Comparison of ENCODE assay signal across 36 cellular contexts in the genomic region with DNA sequence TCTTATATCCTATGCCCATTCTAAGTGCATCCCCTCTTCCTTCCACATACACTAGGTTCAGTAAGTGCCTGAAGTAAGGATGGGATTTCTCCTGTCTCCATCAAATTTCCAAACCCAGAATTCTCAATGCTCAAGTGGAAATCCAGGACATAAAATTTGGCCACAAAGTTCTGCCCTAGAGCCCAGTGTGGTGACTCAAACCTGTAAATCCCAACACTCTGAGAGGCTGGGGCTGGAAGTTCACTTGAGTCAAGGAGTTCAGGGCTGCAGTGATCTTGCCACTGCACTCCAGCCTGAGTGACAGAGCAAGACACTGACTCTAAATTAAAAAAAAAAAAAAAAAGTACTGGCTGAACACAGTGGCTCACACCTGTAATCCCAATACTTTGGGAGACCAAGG. TPM values are rescaled to one million over a fixed set of nuclear protein-coding genes. Genes with fewer than 3 reads are reported as not detected.
"Had no signal": no experiment of that assay in that cellular context is flagged by ENCODE, and none has a peak within 500 bp of the region (broad histone marks: within the 10 kb centered on the region; RNA-seq: fewer than 3 reads in every experiment).

No MANE protein-coding gene starts in this region.

- H3K36me3 ChIP-seq: brain microvascular endothelial cell, WERI-Rb-1 had no signal

- H3K9me3 ChIP-seq: MG63 had no signal

- H3K27ac ChIP-seq: brain microvascular endothelial cell, PC-9, RWPE1, WERI-Rb-1 had no signal

- DNase-seq: activated CD4-positive, alpha-beta memory T cell treated with anti-CD3 and anti-CD28 coated beads, Interleukin-2, amount 10 ng/mL, durations not matched to agents 7 days and 5 days; activated CD4-positive, alpha-beta T cell treated with anti-CD3 and anti-CD28 coated beads for 1 hour; activated CD4-positive, alpha-beta T cell treated with anti-CD3 and anti-CD28 coated beads for 48 hours; activated CD4-positive, CD25-positive, alpha-beta regulatory T cell; activated CD8-positive, alpha-beta memory T cell treated with anti-CD3 and anti-CD28 coated beads for 24 hours; activated CD8-positive, alpha-beta memory T cell treated with anti-CD3 and anti-CD28 coated beads, Interleukin-2, amount 10 ng/mL, durations not matched to agents 7 days and 5 days; activated CD8-positive, alpha-beta memory T cell treated with anti-CD3 and anti-CD28 coated beads, Interleukin-2, amount 50 U/mL, for 48 hours; activated effector memory CD4-positive, alpha-beta T cell treated with Interleukin-2 at 50 U/mL for 16 hours; activated naive CD4-positive, alpha-beta T cell treated with anti-CD3 and anti-CD28 coated beads, Interleukin-2, amount 10 ng/mL, durations not matched to agents 7 days and 5 days; activated naive CD8-positive, alpha-beta T cell treated with anti-CD3 and anti-CD28 coated beads, Interleukin-2, amount 50 U/mL, for 24 hours; activated T-cell treated with anti-CD3 and anti-CD28 coated beads, Interleukin-2, amount 50 U/mL, for 48 hours; anterior cingulate cortex; brain microvascular endothelial cell; MG63; NCI-H1048; NCI-H1105 treated with DMSO at 0.1 percent for 48 hours; NCI-H1436; NCI-H1694; NCI-H2029; NCI-H510A; NCI-H526; NCI-H748 treated with DMSO at 0.1 percent for 48 hours; NK-92 treated with Interleukin-12 subunit alpha and Interleukin-12 subunit beta, amount 100 ng/mL, for 24 hours; PC-9; SIG-M5; SW 1271; T-helper 1 cell; T-helper 2 cell; T-helper 9 cell; WERI-Rb-1 had no signal

- ATAC-seq: activated CD8-positive, alpha-beta memory T cell treated with anti-CD3 and anti-CD28 coated beads, Interleukin-2, amount 10 ng/mL, durations not matched to agents 7 days and 5 days; activated naive CD8-positive, alpha-beta T cell treated with anti-CD3 and anti-CD28 coated beads, Interleukin-2, amount 50 U/mL, for 24 hours; Right ventricle myocardium inferior; SK-N-SH treated with all-trans-retinoic acid at 6 μM for 48 hours had no signal

- H3K4me3 Mint-ChIP-seq: activated CD4-positive, alpha-beta memory T cell treated with anti-CD3 and anti-CD28 coated beads, Interleukin-2, amount 10 ng/mL, durations not matched to agents 7 days and 5 days; activated CD8-positive, alpha-beta memory T cell treated with anti-CD3 and anti-CD28 coated beads, Interleukin-2, amount 10 ng/mL, durations not matched to agents 7 days and 5 days; activated naive CD4-positive, alpha-beta T cell treated with anti-CD3 and anti-CD28 coated beads, Interleukin-2, amount 10 ng/mL, durations not matched to agents 7 days and 5 days; activated naive CD8-positive, alpha-beta T cell; activated naive CD8-positive, alpha-beta T cell treated with anti-CD3 and anti-CD28 coated beads, Interleukin-2, amount 50 U/mL, for 24 hours had no signal

- H3K36me3 Mint-ChIP-seq: activated CD8-positive, alpha-beta memory T cell treated with anti-CD3 and anti-CD28 coated beads, Interleukin-2, amount 10 ng/mL, durations not matched to agents 7 days and 5 days; activated naive CD4-positive, alpha-beta T cell treated with anti-CD3 and anti-CD28 coated beads, Interleukin-2, amount 10 ng/mL, durations not matched to agents 7 days and 5 days; activated naive CD8-positive, alpha-beta T cell had no signal

- H3K27ac Mint-ChIP-seq: activated CD4-positive, alpha-beta memory T cell treated with anti-CD3 and anti-CD28 coated beads, Interleukin-2, amount 10 ng/mL, durations not matched to agents 7 days and 5 days; activated CD8-positive, alpha-beta memory T cell treated with anti-CD3 and anti-CD28 coated beads, Interleukin-2, amount 10 ng/mL, durations not matched to agents 7 days and 5 days; activated naive CD4-positive, alpha-beta T cell treated with anti-CD3 and anti-CD28 coated beads, Interleukin-2, amount 10 ng/mL, durations not matched to agents 7 days and 5 days; activated naive CD8-positive, alpha-beta T cell; activated naive CD8-positive, alpha-beta T cell treated with anti-CD3 and anti-CD28 coated beads, Interleukin-2, amount 50 U/mL, for 24 hours had no signal

- H3K27me3 ChIP-seq: MG63 had no signal

- H3K27me3 Mint-ChIP-seq: activated naive CD8-positive, alpha-beta T cell had no signal

- H3K9me3 Mint-ChIP-seq: activated CD4-positive, alpha-beta memory T cell treated with anti-CD3 and anti-CD28 coated beads, Interleukin-2, amount 10 ng/mL, durations not matched to agents 7 days and 5 days; activated naive CD4-positive, alpha-beta T cell treated with anti-CD3 and anti-CD28 coated beads, Interleukin-2, amount 10 ng/mL, durations not matched to agents 7 days and 5 days; activated naive CD8-positive, alpha-beta T cell treated with anti-CD3 and anti-CD28 coated beads, Interleukin-2, amount 50 U/mL, for 24 hours; central memory CD8-positive, alpha-beta T cell had no signal

- H3K4me3 ChIP-seq: MG63, PC-9 had no signal

RNA-seq across cellular contexts. Expression of a gene that starts 9.7 kb away (rescaled TPM):
- total RNA-seq: PC-9 had no signal

RNA-seq across cellular contexts. Expression of a gene that starts 16.3 kb away (rescaled TPM):
- total RNA-seq: PC-9, Right ventricle myocardium inferior, SK-MEL-5 had no signal
